Comparison of ENCODE assay signal across 8 cellular contexts in the genomic region with DNA sequence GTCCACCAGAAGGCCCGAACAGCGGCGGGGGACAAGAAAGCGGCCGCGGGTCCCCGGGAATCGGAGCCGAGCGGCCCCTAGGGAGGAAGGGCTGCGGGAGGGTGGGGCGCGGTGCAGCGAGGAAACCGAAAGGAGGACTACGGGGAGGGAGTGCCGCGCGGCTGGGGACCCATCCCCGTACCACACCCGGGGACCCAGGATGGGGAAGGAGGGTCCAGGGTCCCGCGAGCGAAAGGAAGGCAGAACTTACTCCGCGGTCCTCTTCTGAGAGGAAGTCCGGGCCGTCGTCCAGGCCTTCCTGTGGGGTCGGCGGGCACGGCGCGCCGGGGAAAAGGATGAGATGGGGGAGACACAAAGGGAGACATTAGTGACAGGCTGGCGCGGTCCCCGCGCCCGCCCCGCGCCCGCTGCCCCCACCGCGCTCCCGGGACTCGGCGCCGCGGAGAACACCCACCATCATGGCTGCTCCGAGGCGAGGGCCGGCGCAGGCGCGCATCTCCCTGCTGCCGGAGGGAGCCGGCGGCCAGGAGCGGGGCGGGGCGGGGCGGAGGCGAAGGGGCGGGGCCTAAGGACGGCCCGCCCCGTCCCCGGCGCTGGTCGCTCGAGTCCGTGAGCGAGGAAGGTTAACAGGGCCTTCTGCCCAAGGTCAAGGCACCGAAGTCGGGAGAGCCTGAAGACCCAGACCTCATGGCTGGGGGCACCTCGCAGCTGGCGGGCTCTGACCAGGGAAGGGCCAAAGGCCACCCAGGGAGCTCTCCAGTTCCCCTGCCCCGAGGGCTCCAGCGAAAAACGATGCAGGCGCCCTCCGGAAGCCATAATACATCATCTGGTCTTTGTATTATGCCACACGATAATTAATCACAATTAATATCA. TPM values are rescaled to one million over a fixed set of nuclear protein-coding genes. Genes with fewer than 3 reads are reported as not detected.
A peak's percentile ranks its signal among the peaks of the same experiment; 100 is the strongest.
DNase-seq lines count a peak whose midpoint lies in the region; ATAC-seq and TF ChIP-seq lines count a peak whose summit lies in the region.

A gene (minus strand): TSS at position 492 of the 873 bp plus-strand sequence. CDS start 32 bp downstream, at position 460.

- H2AFZ ChIP-seq in MM.1S (ENCODE audit: low read length): peak within 1 kb of the TSS; percentile 77

- peaks cover 21 to 36% (median 34%) of the 10 kb centered on the region in 3 donors for H3K4me1 Mint-ChIP-seq in T-cell

- H3K4me1 ChIP-seq in HAP-1 (peaks cover 8% of the 10 kb centered on the region), MM.1S (ENCODE audit: low read length) (0 out of 2 replicates have a peak, but pooled peaks cover 3% of the 10 kb centered on the region), adipocyte (ENCODE audit: control insufficient read depth, insufficient read depth, low read length) (peaks cover 16% of the 10 kb centered on the region), transverse colon (peaks cover 3 to 40% (median 14%) of the 10 kb centered on the region in 4 donors)

- no peaks in the 10 kb centered on the region for H3K9me2 ChIP-seq in MM.1S (replicated peaks; ENCODE audit: insufficient read depth, low read length)

- H3K4me3 Mint-ChIP-seq in T-cell: peak within 1 kb of the TSS; percentile 86 to 98 (median 94)

- H3K36me3 ChIP-seq in HAP-1 (replicated peaks) (peaks cover 5% of the 10 kb centered on the region), MM.1S (replicated peaks; ENCODE audit: insufficient read depth, low read length) (no peaks in the 10 kb centered on the region), adipocyte (ENCODE audit: control insufficient read depth, insufficient read depth, low read length, severe bottlenecking) (no peaks in the 10 kb centered on the region), transverse colon (no peaks in the 10 kb centered on the region)

- no peaks in the 10 kb centered on the region for H3F3A ChIP-seq in MM.1S (ENCODE audit: insufficient read depth, low read length)

- peak within 1 kb of the TSS; percentile 89 for H3K4me3 ChIP-seq in HAP-1
- peak within 1 kb of the TSS; percentile 87 for H3K4me3 ChIP-seq in MM.1S (ENCODE audit: low read length)
- peak within 1 kb of the TSS; percentile 99 for H3K4me3 ChIP-seq in adipocyte (ENCODE audit: low read length)
- peak within 1 kb of the TSS; percentile 75 to 99 (median 81) for H3K4me3 ChIP-seq in transverse colon

- H3K79me2 ChIP-seq in MM.1S (ENCODE audit: low read length): peaks cover 36% of the 10 kb centered on the region

- no peak for TF ChIP-seq CTCF in GM10248 (IDR thresholded peaks at IDR 0.05; ENCODE audit: control extremely low read depth, extremely low read depth, low read depth, missing control alignments)
- TF ChIP-seq CTCF in MM.1S (IDR thresholded peaks at IDR 0.05; ENCODE audit: low read length): no peak
- no peak for TF ChIP-seq CTCF in transverse colon (IDR thresholded peaks at IDR 0.05)

- in situ Hi-C loops in HAP-1 (cut with MboI; ENCODE audit: low sequenced_read_pairs): no loop called here
- in situ Hi-C loops in transverse colon (cut with MboI; ENCODE audit: low pct_ligation_motif_present in 1 of 4, low pct_unique_long_range_greater_than_20kb in 1 of 4, low sequenced_read_pairs in 3 of 4): no loop called here

- H3K27ac Mint-ChIP-seq in T-cell: peak within 1 kb of the TSS; percentile 93 to 94

- H4K20me1 ChIP-seq in MM.1S (ENCODE audit: insufficient read depth, low read length): no peaks in the 10 kb centered on the region

- peak; percentile 69 for TF ChIP-seq POLR2A in transverse colon (IDR thresholded peaks at IDR 0.05)

- H3K27ac ChIP-seq in MM.1S (ENCODE audit: low read length) (peak within 1 kb of the TSS; percentile 49; the same call in 1 of the 2 replicates), transverse colon (peak within 1 kb of the TSS; percentile 91 to 99 (median 94))

- ATAC-seq in T-cell (replicated peaks in 1 of 4): peak; percentile 95 to 98 (median 96)

- DNase-seq in GM10248 (ENCODE audit: extremely low spot score) (peak; percentile 100), HAP-1 (ENCODE audit: low spot score in 2 of 2) (peak; percentile 67 to 85), MM.1S (peak; percentile 63), T-cell (peak; percentile 71 to 86 (median 78)), adipocyte (ENCODE audit: low read depth) (peak; percentile 93), cardiac septum (ENCODE audit: low spot score) (peak; percentile 95), pons (ENCODE audit: low spot score) (peak; percentile 84), transverse colon (peak; percentile 85)

- no peak for TF ChIP-seq EP300 in transverse colon (IDR thresholded peaks at IDR 0.05; ENCODE audit: low read depth)

- H3K27me3 ChIP-seq in HAP-1 (ENCODE audit: low read depth): no peaks in the 10 kb centered on the region
- no peaks in the 10 kb centered on the region for H3K27me3 ChIP-seq in MM.1S (replicated peaks; ENCODE audit: insufficient read depth, low read length)
- H3K27me3 ChIP-seq in adipocyte (replicated peaks; ENCODE audit: control insufficient read depth, insufficient read depth, low read length): no peaks in the 10 kb centered on the region
- H3K27me3 ChIP-seq in transverse colon: no peaks in the 10 kb centered on the region

- POLR2A ChIA-PET in GM10248 (lab: Yijun Ruan, JAX) (no interaction called here), T-cell (lab: Charles Lee) (interaction anchor here (0.5 to 1.1 kb wide), 2 partner anchors 416 to 772 kb away, joined by 4 read pairs; a partner anchor contains a TSS)

- H3K36me3 Mint-ChIP-seq in T-cell: peaks cover 4% of the 10 kb centered on the region

- intact Hi-C loops in cardiac septum (cut with DNase I) (no loop called here), transverse colon (cut with DNase I; ENCODE audit: low total_unique reads) (no loop called here)

- no peaks in the 10 kb centered on the region for H3K9me3 Mint-ChIP-seq in T-cell

- H3K9me3 ChIP-seq in HAP-1 (0 out of 2 replicates have a peak, but pooled peaks cover 2% of the 10 kb centered on the region), MM.1S (replicated peaks; ENCODE audit: insufficient read depth, low read length) (no peaks in the 10 kb centered on the region), adipocyte (ENCODE audit: control insufficient read depth, low read length) (no peaks in the 10 kb centered on the region), transverse colon (no peaks in the 10 kb centered on the region)

- peak within 1 kb of the TSS; percentile 52 for H3K4me2 ChIP-seq in MM.1S (ENCODE audit: low read depth, low read length)

- CTCF ChIA-PET in GM10248 (lab: Yijun Ruan, JAX) (interaction anchor here (1.0 to 1.2 kb wide), 2 partner anchors 19 to 93 kb away, joined by 3 to 4 read pairs; no protein-coding TSS in a partner anchor), T-cell (lab: Charles Lee) (interaction anchor here in 1 of 2 donors (0.5 to 0.6 kb wide), 2 partner anchors 282 to 885 kb away, joined by 3 read pairs; no protein-coding TSS in a partner anchor)

- H3K27me3 Mint-ChIP-seq in T-cell: peaks cover 0 to 3% of the 10 kb centered on the region in 2 donors

- H3K9ac ChIP-seq in MM.1S (ENCODE audit: low read length): peak within 1 kb of the TSS; percentile 77
- H3K9ac ChIP-seq in adipocyte (ENCODE audit: low read length): peak within 1 kb of the TSS; percentile 99

- WGBS in transverse colon (ENCODE audit: low coverage in 1 of 2), 2 donors: 3% methylated on average over 62 of the region's 84 CpGs; no CpG with 5 or more reads in 1 of the 2 donors

RNA-seq across cellular contexts. Expression of the gene that starts here (rescaled TPM):
- total RNA-seq in T-cell: 10 to 100 TPM; 63.4 to 69.1 (median 64.6) TPM
- 59.5 TPM for total RNA-seq in cardiac septum
- 100 to 1,000 TPM in 3 of 4 donors, 10 to 100 TPM in 1; 45.6 to 157 (median 118) TPM for total RNA-seq in transverse colon

Comparison
In these comparisons a context has a peak if more than half of its experiments do, and no peak if none do; other contexts are left out.
1. Peak in every context shown above with its lines: DNase-seq, ATAC-seq, H3K4me3 ChIP-seq and H3K27ac ChIP-seq.